Comparison of ENCODE assay signal across 19 cellular contexts in the genomic region with DNA sequence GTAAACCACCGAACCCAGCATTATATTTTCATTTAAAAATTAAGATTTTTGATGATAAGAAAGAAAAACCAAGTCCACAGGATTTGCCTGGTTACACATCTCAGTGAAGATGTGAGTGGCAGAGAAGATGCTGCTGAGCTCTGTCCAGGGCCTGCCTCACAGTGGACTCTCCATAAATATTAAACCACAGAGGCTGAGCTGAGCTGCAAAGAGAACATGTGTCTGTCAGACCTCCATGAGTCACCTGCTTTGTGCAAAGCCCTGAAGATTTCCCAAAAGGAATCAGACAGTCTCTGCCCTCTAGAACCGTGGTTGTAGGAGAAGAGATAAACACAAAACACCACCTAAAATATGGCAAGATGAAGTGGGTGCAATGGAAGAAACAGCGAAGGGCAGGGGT.
A peak's percentile ranks its signal among the peaks of the same experiment; 100 is the strongest.
DNase-seq lines count a peak whose midpoint lies in the region; ATAC-seq, FAIRE-seq and TF ChIP-seq lines count a peak whose summit lies in the region.
"Had no signal": no experiment of that assay in that cellular context is flagged by ENCODE, and none has a peak within 500 bp of the region (broad histone marks: within the 10 kb centered on the region; RNA-seq: fewer than 3 reads in every experiment).

No MANE protein-coding gene starts in this region.

- H3K4me1 Mint-ChIP-seq in Caco-2 (ENCODE audit: low read depth, unreplicated experiment): peaks cover 24% of the 10 kb centered on the region
- H3K4me1 Mint-ChIP-seq in activated CD4-positive, alpha-beta memory T cell treated with anti-CD3 and anti-CD28 coated beads for 36 hours (ENCODE audit: low read depth): no peaks in the 10 kb centered on the region
- H3K4me1 Mint-ChIP-seq: B cell had no signal

- no peak for ATAC-seq in left colon
- ATAC-seq in right lobe of liver: no peak

- no peaks in the 10 kb centered on the region for H3K9me1 ChIP-seq in endothelial cell of umbilical vein (replicated peaks; ENCODE audit: control insufficient read depth, extremely low read depth, insufficient read depth, low read length)

- H3K9me3 ChIP-seq in Caco-2 (no peaks in the 10 kb centered on the region), endothelial cell of umbilical vein (replicated peaks; ENCODE audit: control insufficient read depth, insufficient read depth, low read length) (no peaks in the 10 kb centered on the region), right lobe of liver (no peaks in the 10 kb centered on the region)
- H3K9me3 ChIP-seq: colonic mucosa, thyroid gland had no signal

- dilution Hi-C loops in endothelial cell of umbilical vein (cut with MboI; ENCODE audit: extremely low pct_ligation_motif_present, low sequenced_read_pairs): no loop called here

- intact Hi-C loops in Caco-2 (cut with micrococcal nuclease; ENCODE audit: unreplicated experiment): no loop called here
- intact Hi-C loops in endothelial cell of umbilical vein (cut with micrococcal nuclease): no loop called here
- intact Hi-C loops in left colon (cut with DNase I, micrococcal nuclease): no loop called here
- intact Hi-C loops in activated CD4-positive, alpha-beta memory T cell treated with anti-CD3 and anti-CD28 coated beads for 36 hours (cut with micrococcal nuclease): no loop called here
- intact Hi-C loops in right lobe of liver (cut with DNase I): no loop called here

- no peak for TF ChIP-seq CTCF in Caco-2 (IDR thresholded peaks at IDR 0.05; ENCODE audit: insufficient read depth in 1 of 2, low read depth in 1 of 2, low read length in 1 of 2, severe bottlenecking in 1 of 2, unreplicated experiment in 1 of 2)
- no peak for TF ChIP-seq CTCF in endothelial cell of umbilical vein (IDR thresholded peaks at IDR 0.05; ENCODE audit: extremely low read depth in 1 of 2, insufficient read depth in 1 of 2, low read depth in 1 of 2, low read length in 2 of 2)
- TF ChIP-seq CTCF in right lobe of liver (IDR thresholded peaks at IDR 0.05): no peak

- TF ChIP-seq POLR2A in endothelial cell of umbilical vein (IDR thresholded peaks at IDR 0.05; ENCODE audit: low read depth, low read length): no peak
- TF ChIP-seq POLR2A in right lobe of liver (IDR thresholded peaks at IDR 0.05): no peak

- H3K36me3 ChIP-seq in Caco-2 (ENCODE audit: control insufficient read depth, insufficient read depth, low read length) (no peaks in the 10 kb centered on the region), endothelial cell of umbilical vein (ENCODE audit: control insufficient read depth in 2 of 2, extremely low read depth in 1 of 2, insufficient read depth in 2 of 2, low read length in 2 of 2) (no peaks in the 10 kb centered on the region), right lobe of liver (no peaks in the 10 kb centered on the region)
- H3K36me3 ChIP-seq: colonic mucosa, thyroid gland had no signal

- H3K9ac ChIP-seq in endothelial cell of umbilical vein (replicated peaks; ENCODE audit: extremely low read depth, insufficient read depth, low read length): no peak overlapping the region

- H3K27me3 ChIP-seq in Caco-2 (replicated peaks; ENCODE audit: control insufficient read depth, insufficient read depth, low read length) (no peaks in the 10 kb centered on the region), endothelial cell of umbilical vein (ENCODE audit: control insufficient read depth in 2 of 2, insufficient read depth in 2 of 2, low read length in 2 of 2) (no peaks in the 10 kb centered on the region), right lobe of liver (no peaks in the 10 kb centered on the region)
- H3K27me3 ChIP-seq: colonic mucosa, thyroid gland had no signal

- H3K36me3 Mint-ChIP-seq in Caco-2 (ENCODE audit: insufficient read depth, unreplicated experiment): peaks cover 6% of the 10 kb centered on the region
- H3K36me3 Mint-ChIP-seq in activated CD4-positive, alpha-beta memory T cell treated with anti-CD3 and anti-CD28 coated beads for 36 hours: no peaks in the 10 kb centered on the region

- H3K4me1 ChIP-seq in Caco-2: peaks cover 27% of the 10 kb centered on the region
- H3K4me1 ChIP-seq in endothelial cell of umbilical vein (ENCODE audit: control insufficient read depth, extremely low read depth, insufficient read depth, low read length): peaks cover 6% of the 10 kb centered on the region
- no peaks in the 10 kb centered on the region for H3K4me1 ChIP-seq in right lobe of liver
- H3K4me1 ChIP-seq: colonic mucosa, thyroid gland had no signal

- H2AFZ ChIP-seq in endothelial cell of umbilical vein (ENCODE audit: low read depth, low read length): no peak overlapping the region

- H4K20me1 ChIP-seq in endothelial cell of umbilical vein (replicated peaks; ENCODE audit: control insufficient read depth, extremely low read depth, insufficient read depth, low read length): no peaks in the 10 kb centered on the region

- CTCF ChIA-PET in Caco-2 (lab: Charles Lee): no interaction called here
- CTCF ChIA-PET in endothelial cell of umbilical vein (lab: Charles Lee): interaction anchor here (0.8 kb wide), 1 partner anchor 11 kb away, joined by 3 read pairs; no protein-coding TSS in a partner anchor
- CTCF ChIA-PET in activated CD4-positive, alpha-beta memory T cell treated with anti-CD3 and anti-CD28 coated beads for 36 hours (lab: Charles Lee): no interaction called here

- H3K27ac ChIP-seq in endothelial cell of umbilical vein (ENCODE audit: insufficient read depth, low read depth, low read length) (no peak overlapping the region), right lobe of liver (no peak overlapping the region)
- H3K27ac ChIP-seq: colonic mucosa, epithelial cell of prostate, thyroid gland had no signal

- no peaks in the 10 kb centered on the region for H3K79me2 ChIP-seq in endothelial cell of umbilical vein (ENCODE audit: control insufficient read depth, insufficient read depth, low read length)

- H3K9me3 Mint-ChIP-seq in Caco-2 (ENCODE audit: unreplicated experiment): no peaks in the 10 kb centered on the region
- no peaks in the 10 kb centered on the region for H3K9me3 Mint-ChIP-seq in activated CD4-positive, alpha-beta memory T cell treated with anti-CD3 and anti-CD28 coated beads for 36 hours
- H3K9me3 Mint-ChIP-seq: activated CD4-positive, alpha-beta T cell treated with anti-CD3 and anti-CD28 coated beads, Interleukin-2, amount 10 ng/mL, durations not matched to agents 24 days and 14 days had no signal

- peak; percentile 12 for FAIRE-seq in endothelial cell of umbilical vein (lab: Jason Lieb, UNC)

- 60% methylated on average over 3 of the region's 3 CpGs for WGBS in right lobe of liver (ENCODE audit: insufficient coverage, low coverage, low lambda C conversion rate, missing lambda C conversion rate)

- H3K4me2 ChIP-seq in endothelial cell of umbilical vein (ENCODE audit: insufficient read depth, low read length): no peak overlapping the region

- DNase-seq in Caco-2 (no peak), NCI-H226 (peak; percentile 46), endothelial cell of umbilical vein (ENCODE audit: low read depth, low spot score) (no peak), kidney tubule cell (ENCODE audit: low spot score) (peak; percentile 81), left colon (no peak), midbrain (lab: John Stamatoyannopoulos, UW) (no peak), right lobe of liver (no peak)
- DNase-seq in activated CD4-positive, alpha-beta memory T cell treated with anti-CD3 and anti-CD28 coated beads for 36 hours: no peak
- DNase-seq: activated CD4-positive, alpha-beta T cell treated with anti-CD3 and anti-CD28 coated beads, Interleukin-2, amount 10 ng/mL, durations not matched to agents 24 days and 14 days; activated T-cell treated with anti-CD3 and anti-CD28 coated beads, Interleukin-2, amount 50 U/mL, for 1 hour; colonic mucosa; H9; NCI-H1436; NCI-H446; stimulated activated CD4-positive, alpha-beta T cell treated with anti-CD3 and anti-CD28 coated beads, Interleukin-2, amount 100 ng/mL, for 48 hours; thyroid gland had no signal

- H3K4me3 ChIP-seq in Caco-2 (ENCODE audit: low read depth, low read length) (no peak overlapping the region), endothelial cell of umbilical vein (replicated peaks in 1 of 3; ENCODE audit: insufficient read depth in 1 of 3, low read depth in 1 of 3, low read length in 3 of 3) (no peak overlapping the region), right lobe of liver (no peak overlapping the region)
- H3K4me3 ChIP-seq: colonic mucosa, lung, thyroid gland had no signal

- BruUV-seq in Caco-2 (replicated peaks; lab: Mats Ljungman, UMichigan): no TSS peak
- BruUV-seq in endothelial cell of umbilical vein (replicated peaks; lab: Mats Ljungman, UMichigan): no TSS peak

- H3K27me3 Mint-ChIP-seq in Caco-2 (ENCODE audit: insufficient read depth, unreplicated experiment): no peaks in the 10 kb centered on the region
- peaks cover 6% of the 10 kb centered on the region for H3K27me3 Mint-ChIP-seq in activated CD4-positive, alpha-beta memory T cell treated with anti-CD3 and anti-CD28 coated beads for 36 hours
- H3K27me3 Mint-ChIP-seq: B cell had no signal

- POLR2A ChIA-PET in Caco-2 (lab: Charles Lee) (no interaction called here), endothelial cell of umbilical vein (lab: Charles Lee) (no interaction called here)
- POLR2A ChIA-PET in activated CD4-positive, alpha-beta memory T cell treated with anti-CD3 and anti-CD28 coated beads for 36 hours (lab: Charles Lee): no interaction called here

- no peak overlapping the region for H3K4me3 Mint-ChIP-seq in Caco-2 (ENCODE audit: unreplicated experiment)
- no peak overlapping the region for H3K4me3 Mint-ChIP-seq in activated CD4-positive, alpha-beta memory T cell treated with anti-CD3 and anti-CD28 coated beads for 36 hours
- H3K4me3 Mint-ChIP-seq: activated CD4-positive, alpha-beta T cell treated with anti-CD3 and anti-CD28 coated beads, Interleukin-2, amount 10 ng/mL, durations not matched to agents 24 days and 14 days; B cell; H9 had no signal

- peak overlapping the region; percentile 4 for H3K27ac Mint-ChIP-seq in Caco-2 (ENCODE audit: unreplicated experiment)
- H3K27ac Mint-ChIP-seq in activated CD4-positive, alpha-beta memory T cell treated with anti-CD3 and anti-CD28 coated beads for 36 hours: no peak overlapping the region
- H3K27ac Mint-ChIP-seq: activated CD4-positive, alpha-beta T cell treated with anti-CD3 and anti-CD28 coated beads, Interleukin-2, amount 10 ng/mL, durations not matched to agents 24 days and 14 days; B cell; H9 had no signal

TF ChIP-seq in endothelial cell of umbilical vein, 7 proteins besides CTCF, POLR2A, EP300 and RAD21 (continues in another document):
- TF ChIP-seq FOS (IDR thresholded peaks at IDR 0.05; ENCODE audit: borderline replicate concordance, insufficient read depth, low read length) (no peak), EZH2 (IDR thresholded peaks at IDR 0.05; ENCODE audit: borderline replicate concordance, low read depth, low read length, severe bottlenecking) (no peak), JUN (IDR thresholded peaks at IDR 0.05; ENCODE audit: borderline replicate concordance, insufficient read depth, insufficient read length, low read depth) (no peak), POLR2AphosphoS5 (IDR thresholded peaks at IDR 0.05; ENCODE audit: insufficient read depth, low read depth, low read length) (no peak), GATA2 (IDR thresholded peaks at IDR 0.05; ENCODE audit: insufficient read depth, insufficient read length, low read depth, low read length) (no peak)
- TF ChIP-seq, protein P1, sequence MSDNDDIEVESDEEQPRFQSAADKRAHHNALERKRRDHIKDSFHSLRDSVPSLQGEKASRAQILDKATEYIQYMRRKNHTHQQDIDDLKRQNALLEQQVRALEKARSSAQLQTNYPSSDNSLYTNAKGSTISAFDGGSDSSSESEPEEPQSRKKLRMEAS (IDR thresholded peaks at IDR 0.05; ENCODE audit: insufficient read depth, insufficient read length): no peak

Comparison
In these comparisons a context has a peak if more than half of its experiments do, and no peak if none do; other contexts are left out.
1. DNase-seq: peak in NCI-H226 (single experiment) and kidney tubule cell (single experiment); none in Caco-2 (0 of 2), endothelial cell of umbilical vein (single experiment), left colon (0 of 2), midbrain (single experiment), activated CD4-positive, alpha-beta memory T cell treated with anti-CD3 and anti-CD28 coated beads for 36 hours (single experiment) and right lobe of liver (0 of 3).